15 cellular contexts compared by ENCODE assay signal in genomic region chr3:123151251-123151705, GRCh38. TPM values are rescaled to one million over a fixed set of nuclear protein-coding genes. Genes with fewer than 3 reads are reported as not detected.
DNase-seq lines count a peak whose midpoint lies in the region; ATAC-seq and TF ChIP-seq lines count a peak whose summit lies in the region.
"Had no signal": no experiment of that assay in that cellular context is flagged by ENCODE, and none has a peak within 500 bp of the region (broad histone marks: within the 10 kb centered on the region; RNA-seq: fewer than 3 reads in every experiment).

No MANE protein-coding gene starts in this region.

- H3K9me3 ChIP-seq in T-helper 17 cell (ENCODE audit: control insufficient read depth, low read length, poor library complexity, severe bottlenecking), result no peaks in the 10 kb centered on the region
- H3K9me3 ChIP-seq: right lobe of liver, SJSA1, upper lobe of right lung had no signal

- peaks cover 38% of the 10 kb centered on the region for H3K4me1 Mint-ChIP-seq in CD14-positive monocyte
- H3K4me1 Mint-ChIP-seq in T-helper 17 cell, result peaks cover 2% of the 10 kb centered on the region
- H3K4me1 Mint-ChIP-seq in immature natural killer cell, result no peaks in the 10 kb centered on the region

- H3K27ac Mint-ChIP-seq in CD14-positive monocyte, result peak overlapping the region in 6 of 7 donors; percentile 53 to 94 (median 86)
- peak overlapping the region; percentile 66 for H3K27ac Mint-ChIP-seq in T-helper 17 cell
- peak overlapping the region in 5 of 6 donors; percentile 45 to 90 (median 85) for H3K27ac Mint-ChIP-seq in immature natural killer cell

- H3K27me3 Mint-ChIP-seq in CD14-positive monocyte (ENCODE audit: low read depth in 3 of 3) (peaks cover 0 to 2% (median 1%) of the 10 kb centered on the region in 3 donors), T-helper 17 cell (no peaks in the 10 kb centered on the region), immature natural killer cell (ENCODE audit: low read depth in 3 of 3) (peaks cover 0 to 4% (median 2%) of the 10 kb centered on the region in 3 donors)

- intact Hi-C loops in CD14-positive monocyte (cut with micrococcal nuclease), result loop anchor here in 1 of 2 donors (5.0 kb wide), 1 partner anchor 46 kb away; no protein-coding TSS in a partner anchor

- H3K36me3 Mint-ChIP-seq in CD14-positive monocyte (peaks cover 35 to 53% of the 10 kb centered on the region in 2 donors), T-helper 17 cell (ENCODE audit: low read depth) (peaks cover 7% of the 10 kb centered on the region), immature natural killer cell (no peaks in the 10 kb centered on the region)

- H3K9me3 Mint-ChIP-seq in CD14-positive monocyte (peaks cover 1 to 8% (median 4%) of the 10 kb centered on the region in 7 donors), immature natural killer cell (no peaks in the 10 kb centered on the region)
- H3K9me3 Mint-ChIP-seq: nephron had no signal

- DNase-seq in NCI-H82 (lab: John Stamatoyannopoulos, UW), result peak; percentile 72
- DNase-seq in NCI-H82 treated with DMSO at 0.1 percent for 48 hours (lab: John Stamatoyannopoulos, UW; ENCODE audit: unreplicated experiment), result no peak
- no peak for DNase-seq in CD14-positive monocyte (ENCODE audit: low spot score)
- no peak for DNase-seq in T-helper 17 cell
- DNase-seq in immature natural killer cell, result no peak
- DNase-seq in SW 1271 (lab: John Stamatoyannopoulos, UW), result no peak
- DNase-seq in NCI-H748 (lab: John Stamatoyannopoulos, UW; ENCODE audit: unreplicated experiment), result no peak
- DNase-seq: activated T-cell treated with anti-CD3 and anti-CD28 coated beads for 4 hours; cortex of kidney; right lobe of liver; stimulated activated CD4-positive, alpha-beta T cell treated with anti-CD3 and anti-CD28 coated beads, Interleukin-4, amount 100 ng/mL, for 24 hours; upper lobe of right lung had no signal

- no peak overlapping the region for H3K4me3 Mint-ChIP-seq in CD14-positive monocyte
- no peak overlapping the region for H3K4me3 Mint-ChIP-seq in T-helper 17 cell
- no peak overlapping the region for H3K4me3 Mint-ChIP-seq in immature natural killer cell
- H3K4me3 Mint-ChIP-seq: nephron had no signal

- no peak for TF ChIP-seq CTCF in CD14-positive monocyte (IDR thresholded peaks at IDR 0.05)

- no peak for ATAC-seq in T-helper 17 cell
- ATAC-seq in GM18502 (IDR thresholded peaks at IDR 0.05; ENCODE audit: poor library complexity, unreplicated experiment), result no peak
- ATAC-seq: upper lobe of right lung had no signal

RNA-seq across cellular contexts. Expression of gene SEC22A, which starts 50.5 kb away (rescaled TPM):
- polyA plus RNA-seq in CD14-positive monocyte (10 to 100 TPM in 1 of 2 donors, 1 to 10 TPM in 1; 8.8 to 11.0 TPM), immature natural killer cell (10 to 100 TPM in 2 of 3 donors, 1 to 10 TPM in 1; 9.6 to 15.3 (median 14.0) TPM)
- total RNA-seq in T-helper 17 cell, result 10 to 100 TPM; 17.2 to 19.2 TPM
